In genomic region chr1:155085504-155086181, GRCh38 we compare ENCODE assay signal across 8 cellular contexts. TPM values are rescaled to one million over a fixed set of nuclear protein-coding genes. Genes with fewer than 3 reads are reported as not detected.
DNase-seq lines count a peak whose midpoint lies in the region; ATAC-seq, FAIRE-seq and TF ChIP-seq lines count a peak whose summit lies in the region.

No MANE protein-coding gene starts in this region.

- peak; percentile 55 for DNase-seq in activated B cell treated with CpG ODN at 0.5 μM for 24 hours
- peak; percentile 77 for DNase-seq in mammary epithelial cell
- DNase-seq in HepG2 (ENCODE audit: low spot score): no peak
- DNase-seq in stimulated activated CD4-positive, alpha-beta T cell treated with anti-CD3 and anti-CD28 coated beads, TNF-alpha, amount 100 ng/mL, for 1 hour (ENCODE audit: low read depth in 3 of 3, low spot score in 1 of 3): peak; percentile 50 to 59 (median 58)

- peak overlapping the region; percentile 57 to 82 (median 71) for H3K4me3 ChIP-seq in BLaER1 treated with 17β-estradiol and CSF1 and Interleukin-3, amounts not matched to agents 10 nM and 100 nM
- peak overlapping the region; percentile 70 for H3K4me3 ChIP-seq in HUES64 (ENCODE audit: low read length)
- peak overlapping the region; percentile 71 to 86 (median 73) for H3K4me3 ChIP-seq in mammary epithelial cell (replicated peaks in 1 of 3; ENCODE audit: insufficient read depth in 1 of 3, low read depth in 2 of 3, low read length in 3 of 3)
- H3K4me3 ChIP-seq in HepG2 (replicated peaks in 1 of 3; ENCODE audit: insufficient read depth in 1 of 3, low read depth in 2 of 3, low read length in 3 of 3): peak overlapping the region; percentile 72 to 89 (median 75); a peak in 5 of 6 replicates

- in situ Hi-C loops in mammary epithelial cell (cut with MboI; ENCODE audit: low sequenced_read_pairs in 2 of 2) (no loop called here), HepG2 (cut with HindIII; ENCODE audit: extremely low pct_ligation_motif_present, low pct_unique_long_range_greater_than_20kb) (no loop called here)

- H3K27ac ChIP-seq in BLaER1 treated with 17β-estradiol and CSF1 and Interleukin-3, amounts not matched to agents 10 nM and 100 nM: peak overlapping the region in 10 of 11 experiments; percentile 45 to 74 (median 68); a peak in 21 of 22 replicates
- no peak overlapping the region for H3K27ac ChIP-seq in HUES64 (ENCODE audit: low read depth, low read length)
- peak overlapping the region; percentile 70 for H3K27ac ChIP-seq in mammary epithelial cell (ENCODE audit: insufficient read depth, low read depth, low read length)
- peak overlapping the region; percentile 74 for H3K27ac ChIP-seq in HepG2 (ENCODE audit: extremely low read length, insufficient read depth, low read length)

- no peaks in the 10 kb centered on the region for H3K36me3 Mint-ChIP-seq in activated B cell treated with CpG ODN at 0.5 μM for 24 hours (ENCODE audit: low read depth)

- ATAC-seq in activated B cell treated with CpG ODN at 0.5 μM for 24 hours (ENCODE audit: low read depth) (peak; percentile 27), HepG2 (peak; percentile 2; the same call in 2 of the 3 replicates), GM21717 (IDR thresholded peaks at IDR 0.05; ENCODE audit: unreplicated experiment) (no peak), GM18858 (IDR thresholded peaks at IDR 0.05; ENCODE audit: unreplicated experiment) (no peak)

- intact Hi-C loops in activated B cell treated with CpG ODN at 0.5 μM for 24 hours (cut with micrococcal nuclease) (loop anchor here (1.0 to 5.0 kb wide), 8 partner anchors 34 to 237 kb away; partner anchors contain the start of genes ADAM15, DPM3, KRTCAP2 and PMVK), mammary epithelial cell (cut with micrococcal nuclease) (loop anchor here (1.0 to 10.0 kb wide), 4 partner anchors 111 to 607 kb away; partner anchors contain the start of gene CKS1B), HepG2 (cut with micrococcal nuclease; ENCODE audit: unreplicated experiment) (loop anchor here (10.0 kb wide), 1 partner anchor 181 kb away; no protein-coding TSS in a partner anchor)

- H3K9ac ChIP-seq in BLaER1 treated with 17β-estradiol and CSF1 and Interleukin-3, amounts not matched to agents 10 nM and 100 nM: peak overlapping the region; percentile 62 to 80 (median 75)
- no peak overlapping the region for H3K9ac ChIP-seq in HUES64 (ENCODE audit: low read depth, low read length)
- peak overlapping the region; percentile 56 for H3K9ac ChIP-seq in mammary epithelial cell (ENCODE audit: insufficient read depth, low read length)
- H3K9ac ChIP-seq in HepG2 (ENCODE audit: insufficient read depth, low read depth, low read length): peak overlapping the region; percentile 63; the same call in 1 of the 2 replicates

- H3K9me3 ChIP-seq in BLaER1 treated with 17β-estradiol and CSF1 and Interleukin-3, amounts not matched to agents 10 nM and 100 nM (replicated peaks in 1 of 11): no peaks in the 10 kb centered on the region
- no peaks in the 10 kb centered on the region for H3K9me3 ChIP-seq in HUES64 (ENCODE audit: insufficient read depth, low read depth, low read length)
- no peaks in the 10 kb centered on the region for H3K9me3 ChIP-seq in mammary epithelial cell (replicated peaks; ENCODE audit: insufficient read depth, low read length)
- no peaks in the 10 kb centered on the region for H3K9me3 ChIP-seq in HepG2 (ENCODE audit: low read length)

- H3K4me3 Mint-ChIP-seq in activated B cell treated with CpG ODN at 0.5 μM for 24 hours: peak overlapping the region; percentile 93

- H3K4me1 ChIP-seq in BLaER1 treated with 17β-estradiol and CSF1 and Interleukin-3, amounts not matched to agents 10 nM and 100 nM: peaks cover 57 to 65% (median 64%) of the 10 kb centered on the region in 10 experiments
- H3K4me1 ChIP-seq in HUES64 (ENCODE audit: insufficient read depth, low read length) (peaks cover 2% of the 10 kb centered on the region; the same call in 1 of the 2 replicates), mammary epithelial cell (ENCODE audit: insufficient read depth, low read length) (peaks cover 39% of the 10 kb centered on the region), HepG2 (ENCODE audit: insufficient read depth, low read length) (peaks cover 79% of the 10 kb centered on the region)

- peak overlapping the region; percentile 93 for H2AFZ ChIP-seq in mammary epithelial cell (ENCODE audit: low read depth, low read length)
- H2AFZ ChIP-seq in HepG2 (ENCODE audit: low read length): no peak overlapping the region

- H3K4me1 Mint-ChIP-seq in activated B cell treated with CpG ODN at 0.5 μM for 24 hours: peaks cover 44% of the 10 kb centered on the region

- H3K9me3 Mint-ChIP-seq in activated B cell treated with CpG ODN at 0.5 μM for 24 hours: no peaks in the 10 kb centered on the region

- peaks cover 19 to 43% (median 34%) of the 10 kb centered on the region in 11 experiments; a peak in 20 of 22 replicates for H4K20me1 ChIP-seq in BLaER1 treated with 17β-estradiol and CSF1 and Interleukin-3, amounts not matched to agents 10 nM and 100 nM
- H4K20me1 ChIP-seq in mammary epithelial cell (ENCODE audit: insufficient read depth, low read length) (no peaks in the 10 kb centered on the region), HepG2 (ENCODE audit: insufficient read depth, low read length) (peaks cover 4% of the 10 kb centered on the region; the same call in 1 of the 2 replicates)

- H3K27me3 ChIP-seq in BLaER1 treated with 17β-estradiol and CSF1 and Interleukin-3, amounts not matched to agents 10 nM and 100 nM: peaks cover 34 to 37% (median 35%) of the 10 kb centered on the region in 11 experiments
- peaks cover 39% of the 10 kb centered on the region for H3K27me3 ChIP-seq in HUES64 (ENCODE audit: insufficient read depth, low read length)
- H3K27me3 ChIP-seq in mammary epithelial cell (ENCODE audit: insufficient read depth, low read length): peaks cover 14% of the 10 kb centered on the region
- H3K27me3 ChIP-seq in HepG2 (ENCODE audit: control insufficient read depth in 1 of 2, insufficient read depth in 2 of 2, low read length in 2 of 2): peaks cover 20 to 36% of the 10 kb centered on the region in 2 experiments

- TF ChIP-seq POLR2A in HepG2 (IDR thresholded peaks at IDR 0.05; ENCODE audit: insufficient read depth in 1 of 2, low read depth in 2 of 2, low read length in 2 of 2): no peak

- FAIRE-seq in HepG2 (lab: Jason Lieb, UNC): no peak

- TF ChIP-seq CTCF in activated B cell treated with CpG ODN at 0.5 μM for 24 hours (IDR thresholded peaks at IDR 0.05) (no peak), mammary epithelial cell (conservative IDR thresholded peaks at IDR 0.05 in 1 of 2, IDR thresholded peaks at IDR 0.05 in 1 of 2; ENCODE audit: extremely low read depth in 1 of 2, insufficient read depth in 1 of 2, low read depth in 1 of 2, low read length in 2 of 2) (no peak), HepG2 (CRISPR knock-in tag; IDR thresholded peaks at IDR 0.05) (no peak)

- CTCF ChIA-PET in activated B cell treated with CpG ODN at 0.5 μM for 24 hours (lab: Charles Lee): interaction anchor here (0.8 to 4.3 kb wide), 19 partner anchors 10 to 606 kb away, joined by 3 to 84 read pairs (median 7); partner anchors contain the start of genes ADAM15, EFNA4, KRTCAP2 and PYGO2
- CTCF ChIA-PET in mammary epithelial cell (lab: Charles Lee; ENCODE audit: low non-redundant PET): interaction anchor here (0.6 to 1.2 kb wide), 4 partner anchors 28 to 150 kb away, joined by 3 to 11 read pairs (median 6); no protein-coding TSS in a partner anchor
- CTCF ChIA-PET in HepG2 (lab: Yijun Ruan, JAX; ENCODE audit: low intra/inter-chr PET ratio, low total read pairs): interaction anchor here (1.0 to 2.9 kb wide), 6 partner anchors 15 to 87 kb away, joined by 3 to 39 read pairs (median 6); partner anchors contain the start of genes ADAM15, EFNA4, KRTCAP2 and TRIM46

- H3K27me3 Mint-ChIP-seq in activated B cell treated with CpG ODN at 0.5 μM for 24 hours: peaks cover 25% of the 10 kb centered on the region

- H3K79me2 ChIP-seq in mammary epithelial cell (ENCODE audit: insufficient read depth, low read length) (no peaks in the 10 kb centered on the region), HepG2 (ENCODE audit: insufficient read depth, low read length) (no peaks in the 10 kb centered on the region)

- H3K4me2 ChIP-seq in BLaER1 treated with 17β-estradiol and CSF1 and Interleukin-3, amounts not matched to agents 10 nM and 100 nM: peak overlapping the region; percentile 94 to 100 (median 98)
- H3K4me2 ChIP-seq in mammary epithelial cell (ENCODE audit: insufficient read depth, low read depth, low read length): peak overlapping the region; percentile 79
- peak overlapping the region; percentile 98 for H3K4me2 ChIP-seq in HepG2 (ENCODE audit: low read depth, low read length)

- TF ChIP-seq EP300 in HepG2 (IDR thresholded peaks at IDR 0.05; ENCODE audit: low read depth in 2 of 2, low read length in 2 of 2) (no peak), HepG2 (CRISPR knock-in tag; IDR thresholded peaks at IDR 0.05; ENCODE audit: borderline replicate concordance) (no peak)

- BruUV-seq in mammary epithelial cell (replicated peaks; lab: Mats Ljungman, UMichigan) (no TSS peak), HepG2 (replicated peaks; lab: Mats Ljungman, UMichigan) (no TSS peak)

- under 1% methylated on average over 32 of the region's 35 CpGs for WGBS in HUES64
- WGBS in mammary epithelial cell (ENCODE audit: low coverage, missing lambda C conversion rate): 3% methylated on average over 6 of the region's 35 CpGs
- WGBS in HepG2 (ENCODE audit: low lambda C conversion rate): 0% methylated on average over 20 of the region's 35 CpGs

- dilution Hi-C loops in mammary epithelial cell (cut with HindIII; ENCODE audit: low sequenced_read_pairs): no loop called here

- H3K36me3 ChIP-seq in BLaER1 treated with 17β-estradiol and CSF1 and Interleukin-3, amounts not matched to agents 10 nM and 100 nM: no peaks in the 10 kb centered on the region
- H3K36me3 ChIP-seq in HUES64 (ENCODE audit: insufficient read depth, low read length) (no peaks in the 10 kb centered on the region), mammary epithelial cell (ENCODE audit: insufficient read depth, low read length) (no peaks in the 10 kb centered on the region), HepG2 (replicated peaks in 1 of 2; ENCODE audit: control insufficient read depth in 1 of 2, insufficient read depth in 2 of 2, low read length in 2 of 2) (no peaks in the 10 kb centered on the region)

- H3K27ac Mint-ChIP-seq in activated B cell treated with CpG ODN at 0.5 μM for 24 hours: peak overlapping the region; percentile 93

- POLR2A ChIA-PET in activated B cell treated with CpG ODN at 0.5 μM for 24 hours (lab: Charles Lee) (interaction anchor here (0.6 to 2.5 kb wide), 27 partner anchors 9 to 812 kb away, joined by 3 to 54 read pairs (median 5); partner anchors contain the start of genes ADAM15, CKS1B, EFNA4 and KRTCAP2), HepG2 (lab: Yijun Ruan, JAX) (interaction anchor here (0.8 to 2.7 kb wide), 11 partner anchors 10 to 92 kb away, joined by 3 to 19 read pairs (median 4); partner anchors contain the start of genes KRTCAP2 and LENEP)

- TF ChIP-seq RAD21 in HepG2 (CRISPR knock-in tag; IDR thresholded peaks at IDR 0.05): no peak

RNA-seq across cellular contexts. Expression of gene EFNA3, which starts 7.0 kb away (rescaled TPM):
- polyA plus RNA-seq in HUES64 (2013, experiment 1 of 2): 4.6 TPM
- polyA plus RNA-seq in HUES64 (2013, experiment 2 of 2): 7.0 TPM
- total RNA-seq in activated B cell treated with CpG ODN at 0.5 μM for 24 hours (1.2 and 1.7 TPM in 2 replicates), mammary epithelial cell (1 to 10 TPM; 2.2 to 4.0 TPM), HepG2 (2016; rRNA removed; fragmentation: Illumina TruSeq; extraction: Trizol) (1.0 and 1.6 TPM in 2 replicates)
- polyA plus RNA-seq in mammary epithelial cell (3.7 TPM), HepG2 (2011; rRNA removed) (5.7 and 6.8 TPM in 2 replicates)
- 4.2 TPM for polyA minus RNA-seq in mammary epithelial cell
- total RNA-seq in HepG2 (2016; cell fraction: cytosol; rRNA removed; fragmentation: Illumina TruSeq; extraction: Trizol; ENCODE audit: low read depth): 0.62 and 0.71 TPM in 2 replicates
- total RNA-seq in HepG2 (2016; cell fraction: insoluble cytoplasmic fraction; rRNA removed; fragmentation: Illumina TruSeq; extraction: Trizol): 1.1 and 1.4 TPM in 2 replicates
- total RNA-seq in HepG2 (2016; cell fraction: membrane; rRNA removed; fragmentation: Illumina TruSeq; extraction: Trizol): 1.1 TPM in 2 replicates
- total RNA-seq in HepG2 (2016; cell fraction: nucleus; rRNA removed; fragmentation: Illumina TruSeq; extraction: Trizol): 0.22 and 0.34 TPM in 2 replicates
- 3.6 and 6.1 TPM in 2 replicates for polyA plus RNA-seq in HepG2 (2011; cell fraction: cytosol; rRNA removed)
- polyA plus RNA-seq in HepG2 (2011; cell fraction: nucleus; rRNA removed): 6.0 and 6.7 TPM in 2 replicates
- 4.7 and 5.0 TPM in 2 replicates for polyA plus RNA-seq in HepG2 (2012)
- polyA plus RNA-seq in HepG2 (2016; cell fraction: cytosol; fragmentation: Illumina TruSeq; extraction: Trizol; ENCODE audit: low read depth): 0.71 and 0.87 TPM in 2 replicates
- polyA plus RNA-seq in HepG2 (2016; cell fraction: insoluble cytoplasmic fraction; fragmentation: Illumina TruSeq; extraction: Trizol; ENCODE audit: low read depth): 1.6 and 1.7 TPM in 2 replicates
- polyA plus RNA-seq in HepG2 (2016; cell fraction: membrane; fragmentation: Illumina TruSeq; extraction: Trizol; ENCODE audit: low read depth): 0.94 and 1.0 TPM in 2 replicates
- polyA plus RNA-seq in HepG2 (2016; cell fraction: nucleus; fragmentation: Illumina TruSeq; extraction: Trizol; ENCODE audit: insufficient read depth, low read depth): 1.4 and 2.1 TPM in 2 replicates
- polyA minus RNA-seq in HepG2 (2011; rRNA and poly(A)+ RNA removed; ENCODE audit: low replicate concordance): 8.7 and 10.6 TPM in 2 replicates
- 1.8 and 2.5 TPM in 2 replicates for polyA minus RNA-seq in HepG2 (2011; cell fraction: cytosol; rRNA and poly(A)+ RNA removed)
- 1.2 TPM in 1 of 2 replicates, not detected in the other for polyA minus RNA-seq in HepG2 (2011; cell fraction: nucleus; rRNA and poly(A)+ RNA removed)

RNA-seq across cellular contexts. Expression of gene EFNA4, which starts 22.1 kb away (rescaled TPM):
- polyA plus RNA-seq in HUES64 (2013, experiment 1 of 2): 23.3 TPM
- 23.0 TPM for polyA plus RNA-seq in HUES64 (2013, experiment 2 of 2)
- 7.8 and 9.5 TPM in 2 replicates for total RNA-seq in activated B cell treated with CpG ODN at 0.5 μM for 24 hours
- total RNA-seq in mammary epithelial cell: 1 to 10 TPM; 5.0 to 5.8 TPM
- 8.4 TPM for polyA plus RNA-seq in mammary epithelial cell
- 6.8 TPM for polyA minus RNA-seq in mammary epithelial cell
- 9.3 and 17.2 TPM in 2 replicates for total RNA-seq in HepG2 (2016; rRNA removed; fragmentation: Illumina TruSeq; extraction: Trizol)
- total RNA-seq in HepG2 (2016; cell fraction: cytosol; rRNA removed; fragmentation: Illumina TruSeq; extraction: Trizol; ENCODE audit: low read depth): 7.3 and 8.5 TPM in 2 replicates
- total RNA-seq in HepG2 (2016; cell fraction: insoluble cytoplasmic fraction; rRNA removed; fragmentation: Illumina TruSeq; extraction: Trizol): 11.0 and 17.1 TPM in 2 replicates
- 8.8 and 11.0 TPM in 2 replicates for total RNA-seq in HepG2 (2016; cell fraction: membrane; rRNA removed; fragmentation: Illumina TruSeq; extraction: Trizol)
- 11.6 and 14.7 TPM in 2 replicates for total RNA-seq in HepG2 (2016; cell fraction: nucleus; rRNA removed; fragmentation: Illumina TruSeq; extraction: Trizol)
- polyA plus RNA-seq in HepG2 (2011; rRNA removed): 12.0 and 13.9 TPM in 2 replicates
- 10.6 and 13.8 TPM in 2 replicates for polyA plus RNA-seq in HepG2 (2011; cell fraction: cytosol; rRNA removed)
- polyA plus RNA-seq in HepG2 (2011; cell fraction: nucleus; rRNA removed): 8.4 and 8.6 TPM in 2 replicates
- polyA plus RNA-seq in HepG2 (2012): 6.5 and 7.0 TPM in 2 replicates
- polyA plus RNA-seq in HepG2 (2016; cell fraction: cytosol; fragmentation: Illumina TruSeq; extraction: Trizol; ENCODE audit: low read depth): 3.8 and 4.4 TPM in 2 replicates
- 9.8 and 11.5 TPM in 2 replicates for polyA plus RNA-seq in HepG2 (2016; cell fraction: insoluble cytoplasmic fraction; fragmentation: Illumina TruSeq; extraction: Trizol; ENCODE audit: low read depth)
- polyA plus RNA-seq in HepG2 (2016; cell fraction: membrane; fragmentation: Illumina TruSeq; extraction: Trizol; ENCODE audit: low read depth): 5.1 and 5.2 TPM in 2 replicates
- 25.7 and 27.9 TPM in 2 replicates for polyA plus RNA-seq in HepG2 (2016; cell fraction: nucleus; fragmentation: Illumina TruSeq; extraction: Trizol; ENCODE audit: insufficient read depth, low read depth)
- 11.1 and 12.4 TPM in 2 replicates for polyA minus RNA-seq in HepG2 (2011; rRNA and poly(A)+ RNA removed; ENCODE audit: low replicate concordance)
- 4.8 and 5.1 TPM in 2 replicates for polyA minus RNA-seq in HepG2 (2011; cell fraction: cytosol; rRNA and poly(A)+ RNA removed)
- 2.4 and 3.6 TPM in 2 replicates for polyA minus RNA-seq in HepG2 (2011; cell fraction: nucleus; rRNA and poly(A)+ RNA removed)

RNA-seq across cellular contexts. Expression of gene ADAM15, which starts 34.5 kb away (rescaled TPM):
- polyA plus RNA-seq in HUES64 (2013, experiment 1 of 2): 15.1 TPM
- polyA plus RNA-seq in HUES64 (2013, experiment 2 of 2): 20.0 TPM
- total RNA-seq in activated B cell treated with CpG ODN at 0.5 μM for 24 hours: 11.3 and 13.7 TPM in 2 replicates
- 100 to 1,000 TPM; 111 to 127 TPM for total RNA-seq in mammary epithelial cell
- polyA plus RNA-seq in mammary epithelial cell: 129 TPM
- 284 TPM for polyA minus RNA-seq in mammary epithelial cell
- 12.3 and 25.6 TPM in 2 replicates for total RNA-seq in HepG2 (2016; rRNA removed; fragmentation: Illumina TruSeq; extraction: Trizol)
- total RNA-seq in HepG2 (2016; cell fraction: cytosol; rRNA removed; fragmentation: Illumina TruSeq; extraction: Trizol; ENCODE audit: low read depth): 9.4 and 10.0 TPM in 2 replicates
- total RNA-seq in HepG2 (2016; cell fraction: insoluble cytoplasmic fraction; rRNA removed; fragmentation: Illumina TruSeq; extraction: Trizol): 11.8 and 25.5 TPM in 2 replicates
- total RNA-seq in HepG2 (2016; cell fraction: membrane; rRNA removed; fragmentation: Illumina TruSeq; extraction: Trizol): 12.6 and 15.4 TPM in 2 replicates
- 22.9 and 27.4 TPM in 2 replicates for total RNA-seq in HepG2 (2016; cell fraction: nucleus; rRNA removed; fragmentation: Illumina TruSeq; extraction: Trizol)
- polyA plus RNA-seq in HepG2 (2011; rRNA removed): 17.9 and 24.0 TPM in 2 replicates
- polyA plus RNA-seq in HepG2 (2011; cell fraction: cytosol; rRNA removed): 12.5 and 21.6 TPM in 2 replicates
- 100 and 115 TPM in 2 replicates for polyA plus RNA-seq in HepG2 (2011; cell fraction: nucleus; rRNA removed)
- polyA plus RNA-seq in HepG2 (2012): 14.8 and 20.2 TPM in 2 replicates
- 8.0 and 8.2 TPM in 2 replicates for polyA plus RNA-seq in HepG2 (2016; cell fraction: cytosol; fragmentation: Illumina TruSeq; extraction: Trizol; ENCODE audit: low read depth)
- 10.2 and 14.0 TPM in 2 replicates for polyA plus RNA-seq in HepG2 (2016; cell fraction: insoluble cytoplasmic fraction; fragmentation: Illumina TruSeq; extraction: Trizol; ENCODE audit: low read depth)
- polyA plus RNA-seq in HepG2 (2016; cell fraction: membrane; fragmentation: Illumina TruSeq; extraction: Trizol; ENCODE audit: low read depth): 11.2 and 16.1 TPM in 2 replicates
- polyA plus RNA-seq in HepG2 (2016; cell fraction: nucleus; fragmentation: Illumina TruSeq; extraction: Trizol; ENCODE audit: insufficient read depth, low read depth): 65.2 and 66.0 TPM in 2 replicates
- polyA minus RNA-seq in HepG2 (2011; rRNA and poly(A)+ RNA removed; ENCODE audit: low replicate concordance): 69.0 and 416 TPM in 2 replicates
- polyA minus RNA-seq in HepG2 (2011; cell fraction: cytosol; rRNA and poly(A)+ RNA removed): 13.6 and 23.7 TPM in 2 replicates
- polyA minus RNA-seq in HepG2 (2011; cell fraction: nucleus; rRNA and poly(A)+ RNA removed): 19.4 and 22.5 TPM in 2 replicates

RNA-seq across cellular contexts. Expression of gene EFNA1, which starts 42.0 kb away (rescaled TPM):
- 3.5 TPM for polyA plus RNA-seq in HUES64 (2013, experiment 1 of 2)
- 3.4 TPM for polyA plus RNA-seq in HUES64 (2013, experiment 2 of 2)
- 0.29 TPM in 1 of 2 replicates, not detected in the other for total RNA-seq in activated B cell treated with CpG ODN at 0.5 μM for 24 hours
- 10 to 100 TPM; 21.5 to 54.0 TPM for total RNA-seq in mammary epithelial cell
- 28.8 TPM for polyA plus RNA-seq in mammary epithelial cell
- polyA minus RNA-seq in mammary epithelial cell: 13.7 TPM
- total RNA-seq in HepG2 (2016; rRNA removed; fragmentation: Illumina TruSeq; extraction: Trizol): 41.2 and 81.8 TPM in 2 replicates
- total RNA-seq in HepG2 (2016; cell fraction: cytosol; rRNA removed; fragmentation: Illumina TruSeq; extraction: Trizol; ENCODE audit: low read depth): 20.3 and 22.5 TPM in 2 replicates
- 43.8 and 83.7 TPM in 2 replicates for total RNA-seq in HepG2 (2016; cell fraction: insoluble cytoplasmic fraction; rRNA removed; fragmentation: Illumina TruSeq; extraction: Trizol)
- total RNA-seq in HepG2 (2016; cell fraction: membrane; rRNA removed; fragmentation: Illumina TruSeq; extraction: Trizol): 37.3 and 39.8 TPM in 2 replicates
- total RNA-seq in HepG2 (2016; cell fraction: nucleus; rRNA removed; fragmentation: Illumina TruSeq; extraction: Trizol): 83.6 and 87.9 TPM in 2 replicates
- 874 and 1,163 TPM in 2 replicates for polyA plus RNA-seq in HepG2 (2011; rRNA removed)
- polyA plus RNA-seq in HepG2 (2011; cell fraction: cytosol; rRNA removed): 750 and 916 TPM in 2 replicates
- 390 and 585 TPM in 2 replicates for polyA plus RNA-seq in HepG2 (2011; cell fraction: nucleus; rRNA removed)
- 254 and 427 TPM in 2 replicates for polyA plus RNA-seq in HepG2 (2012)
- polyA plus RNA-seq in HepG2 (2016; cell fraction: cytosol; fragmentation: Illumina TruSeq; extraction: Trizol; ENCODE audit: low read depth): 16.7 and 18.6 TPM in 2 replicates
- polyA plus RNA-seq in HepG2 (2016; cell fraction: insoluble cytoplasmic fraction; fragmentation: Illumina TruSeq; extraction: Trizol; ENCODE audit: low read depth): 45.4 and 47.8 TPM in 2 replicates
- polyA plus RNA-seq in HepG2 (2016; cell fraction: membrane; fragmentation: Illumina TruSeq; extraction: Trizol; ENCODE audit: low read depth): 25.2 and 27.9 TPM in 2 replicates
- polyA plus RNA-seq in HepG2 (2016; cell fraction: nucleus; fragmentation: Illumina TruSeq; extraction: Trizol; ENCODE audit: insufficient read depth, low read depth): 175 and 184 TPM in 2 replicates
- 139 and 593 TPM in 2 replicates for polyA minus RNA-seq in HepG2 (2011; rRNA and poly(A)+ RNA removed; ENCODE audit: low replicate concordance)
- polyA minus RNA-seq in HepG2 (2011; cell fraction: cytosol; rRNA and poly(A)+ RNA removed): 195 and 264 TPM in 2 replicates
- polyA minus RNA-seq in HepG2 (2011; cell fraction: nucleus; rRNA and poly(A)+ RNA removed): 72.6 and 120 TPM in 2 replicates

RNA-seq across cellular contexts. Expression of gene SLC50A1, which starts 50.0 kb away (rescaled TPM):
- polyA plus RNA-seq in HUES64 (2013, experiment 1 of 2): 36.4 TPM
- 44.0 TPM for polyA plus RNA-seq in HUES64 (2013, experiment 2 of 2)
- 77.3 and 85.2 TPM in 2 replicates for total RNA-seq in activated B cell treated with CpG ODN at 0.5 μM for 24 hours
- 10 to 100 TPM; 31.3 to 40.2 TPM for total RNA-seq in mammary epithelial cell
- polyA plus RNA-seq in mammary epithelial cell: 54.8 TPM
- polyA minus RNA-seq in mammary epithelial cell: 47.1 TPM
- 16.4 and 22.5 TPM in 2 replicates for total RNA-seq in HepG2 (2016; rRNA removed; fragmentation: Illumina TruSeq; extraction: Trizol)
- total RNA-seq in HepG2 (2016; cell fraction: cytosol; rRNA removed; fragmentation: Illumina TruSeq; extraction: Trizol; ENCODE audit: low read depth): 19.6 and 29.0 TPM in 2 replicates
- 14.6 and 22.8 TPM in 2 replicates for total RNA-seq in HepG2 (2016; cell fraction: insoluble cytoplasmic fraction; rRNA removed; fragmentation: Illumina TruSeq; extraction: Trizol)
- total RNA-seq in HepG2 (2016; cell fraction: membrane; rRNA removed; fragmentation: Illumina TruSeq; extraction: Trizol): 30.5 and 34.4 TPM in 2 replicates
- total RNA-seq in HepG2 (2016; cell fraction: nucleus; rRNA removed; fragmentation: Illumina TruSeq; extraction: Trizol): 13.0 and 15.2 TPM in 2 replicates
- polyA plus RNA-seq in HepG2 (2011; rRNA removed): 46.8 and 49.5 TPM in 2 replicates
- 53.5 and 57.9 TPM in 2 replicates for polyA plus RNA-seq in HepG2 (2011; cell fraction: cytosol; rRNA removed)
- polyA plus RNA-seq in HepG2 (2011; cell fraction: nucleus; rRNA removed): 18.6 and 21.1 TPM in 2 replicates
- polyA plus RNA-seq in HepG2 (2012): 26.3 and 27.0 TPM in 2 replicates
- polyA plus RNA-seq in HepG2 (2016; cell fraction: cytosol; fragmentation: Illumina TruSeq; extraction: Trizol; ENCODE audit: low read depth): 24.2 and 36.2 TPM in 2 replicates
- polyA plus RNA-seq in HepG2 (2016; cell fraction: insoluble cytoplasmic fraction; fragmentation: Illumina TruSeq; extraction: Trizol; ENCODE audit: low read depth): 20.1 and 21.0 TPM in 2 replicates
- 29.7 and 39.9 TPM in 2 replicates for polyA plus RNA-seq in HepG2 (2016; cell fraction: membrane; fragmentation: Illumina TruSeq; extraction: Trizol; ENCODE audit: low read depth)
- polyA plus RNA-seq in HepG2 (2016; cell fraction: nucleus; fragmentation: Illumina TruSeq; extraction: Trizol; ENCODE audit: insufficient read depth, low read depth): 35.6 and 36.4 TPM in 2 replicates
- 40.9 and 59.1 TPM in 2 replicates for polyA minus RNA-seq in HepG2 (2011; rRNA and poly(A)+ RNA removed; ENCODE audit: low replicate concordance)
- 12.3 and 19.1 TPM in 2 replicates for polyA minus RNA-seq in HepG2 (2011; cell fraction: cytosol; rRNA and poly(A)+ RNA removed)
- 7.8 and 9.8 TPM in 2 replicates for polyA minus RNA-seq in HepG2 (2011; cell fraction: nucleus; rRNA and poly(A)+ RNA removed)

Comparison
In these comparisons a context has a peak if more than half of its experiments do, and no peak if none do; other contexts are left out.
1. ATAC-seq: peak in activated B cell treated with CpG ODN at 0.5 μM for 24 hours (single experiment) and HepG2 (single experiment); none in GM21717 (single experiment) and GM18858 (single experiment).
2. Peak in every context shown above with its lines, with median percentiles within 50 percentile points of each other: H3K4me2 ChIP-seq and H3K4me3 ChIP-seq.